In the genomic region with DNA sequence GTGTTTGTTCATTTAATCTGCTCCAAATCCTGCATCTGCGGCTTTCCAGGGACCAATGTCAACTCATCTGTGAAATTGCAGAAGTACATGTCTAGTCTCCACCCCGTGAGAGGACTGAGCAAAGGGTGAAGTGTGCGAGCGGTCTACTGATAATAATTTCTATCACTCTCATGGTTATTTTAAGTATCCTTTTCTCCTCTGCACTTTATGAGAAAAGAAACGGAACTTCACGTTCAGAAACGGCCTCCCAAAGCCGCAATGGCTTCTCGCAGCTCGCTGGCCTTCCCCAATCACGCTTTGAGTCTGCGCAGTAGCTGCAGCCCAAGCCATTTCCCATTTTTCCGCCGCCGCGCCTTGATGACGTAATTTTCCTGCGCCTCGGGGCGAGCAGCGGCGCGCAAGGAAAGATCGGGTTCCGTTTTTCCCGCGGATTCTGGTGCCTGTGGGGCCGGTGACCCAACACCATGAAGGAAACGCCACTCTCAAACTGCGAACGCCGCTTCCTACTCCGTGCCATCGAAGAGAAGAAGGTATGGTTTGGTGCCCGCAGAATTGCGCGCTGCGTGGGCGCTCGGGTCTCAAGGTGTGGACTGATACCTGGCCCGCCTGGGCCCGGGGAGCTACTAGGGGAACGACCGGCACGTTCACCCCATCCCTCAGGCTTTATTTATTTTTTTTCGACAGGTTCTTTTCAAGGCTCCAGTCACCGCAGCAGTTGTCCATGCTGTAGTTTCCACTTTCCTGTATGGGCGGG, we compare ENCODE assay signal across 8 cellular contexts. TPM values are rescaled to one million over a fixed set of nuclear protein-coding genes. Genes with fewer than 3 reads are reported as not detected.
DNase-seq lines count a peak whose midpoint lies in the region; ATAC-seq and TF ChIP-seq lines count a peak whose summit lies in the region.

A gene with protein sequence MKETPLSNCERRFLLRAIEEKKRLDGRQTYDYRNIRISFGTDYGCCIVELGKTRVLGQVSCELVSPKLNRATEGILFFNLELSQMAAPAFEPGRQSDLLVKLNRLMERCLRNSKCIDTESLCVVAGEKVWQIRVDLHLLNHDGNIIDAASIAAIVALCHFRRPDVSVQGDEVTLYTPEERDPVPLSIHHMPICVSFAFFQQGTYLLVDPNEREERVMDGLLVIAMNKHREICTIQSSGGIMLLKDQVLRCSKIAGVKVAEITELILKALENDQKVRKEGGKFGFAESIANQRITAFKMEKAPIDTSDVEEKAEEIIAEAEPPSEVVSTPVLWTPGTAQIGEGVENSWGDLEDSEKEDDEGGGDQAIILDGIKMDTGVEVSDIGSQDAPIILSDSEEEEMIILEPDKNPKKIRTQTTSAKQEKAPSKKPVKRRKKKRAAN (plus strand): TSS at position 363 of the 754 bp plus-strand sequence. CDS start 102 bp downstream, at position 465.

- peaks cover 0 to 26% (median 14%) of the 10 kb centered on the region in 5 donors for H3K36me3 Mint-ChIP-seq in naive thymus-derived CD4-positive, alpha-beta T cell
- peaks cover 10 to 11% of the 10 kb centered on the region in 2 donors for H3K36me3 Mint-ChIP-seq in stimulated activated naive B cell treated with anti-CD40 and anti-IgM and Interleukin-4, amounts not matched to agents 10 μg/mL and 1 μg/mL and 100 μg/mL, for 72 hours

- H2AFZ ChIP-seq in DND-41 (ENCODE audit: low read depth, low read length) (peak within 1 kb of the TSS; percentile 97), GM23248 (peak within 1 kb of the TSS; percentile 98)

- peaks cover 41% of the 10 kb centered on the region for H3K36me3 ChIP-seq in DND-41 (ENCODE audit: insufficient read depth, low read length)
- H3K36me3 ChIP-seq in GM23248 (ENCODE audit: low read depth) = peaks cover 34% of the 10 kb centered on the region
- peaks cover 7 to 23% (median 9%) of the 10 kb centered on the region in 3 experiments for H3K36me3 ChIP-seq in naive thymus-derived CD4-positive, alpha-beta T cell (ENCODE audit: control insufficient read depth in 2 of 3, insufficient read depth in 3 of 3, low read length in 3 of 3)

- H3K27ac ChIP-seq in DND-41 (ENCODE audit: low read length) = peak within 1 kb of the TSS; percentile 95
- peak within 1 kb of the TSS; percentile 89 for H3K27ac ChIP-seq in GM23248
- H3K27ac ChIP-seq in naive thymus-derived CD4-positive, alpha-beta T cell (ENCODE audit: low read depth, low read length) = peak within 1 kb of the TSS; percentile 93

- ATAC-seq in DND-41 (ENCODE audit: insufficient read depth, low read depth) = peak; percentile 81
- ATAC-seq in naive thymus-derived CD4-positive, alpha-beta T cell = peak; percentile 92
- ATAC-seq in stimulated activated naive B cell treated with anti-CD40 and anti-IgM and Interleukin-4, amounts not matched to agents 10 μg/mL and 1 μg/mL and 100 μg/mL, for 72 hours (replicated peaks) = peak; percentile 87

- H3K4me3 ChIP-seq in DND-41 (ENCODE audit: low read depth in 1 of 2, low read length in 2 of 2) = peak within 1 kb of the TSS; percentile 90 to 93
- peak within 1 kb of the TSS; percentile 93 for H3K4me3 ChIP-seq in GM23248
- H3K4me3 ChIP-seq in naive thymus-derived CD4-positive, alpha-beta T cell (ENCODE audit: low read length) = peak within 1 kb of the TSS; percentile 92

- H3K9me3 ChIP-seq in DND-41 (ENCODE audit: insufficient read depth, low read length, severe bottlenecking) (no peaks in the 10 kb centered on the region), GM23248 (ENCODE audit: low read depth) (no peaks in the 10 kb centered on the region)
- no peaks in the 10 kb centered on the region for H3K9me3 ChIP-seq in naive thymus-derived CD4-positive, alpha-beta T cell (ENCODE audit: control insufficient read depth in 2 of 3, low read length in 3 of 3)

- POLR2A ChIA-PET in naive thymus-derived CD4-positive, alpha-beta T cell (lab: Charles Lee) = interaction anchor here (0.6 to 3.9 kb wide), 9 partner anchors 10 to 704 kb away, joined by 3 to 41 read pairs (median 5); a partner anchor contains a TSS

- peaks cover 0 to 4% (median 0%) of the 10 kb centered on the region in 11 donors for H3K9me3 Mint-ChIP-seq in naive thymus-derived CD4-positive, alpha-beta T cell
- H3K9me3 Mint-ChIP-seq in stimulated activated naive B cell treated with anti-CD40 and anti-IgM and Interleukin-4, amounts not matched to agents 10 μg/mL and 1 μg/mL and 100 μg/mL, for 72 hours = no peaks in the 10 kb centered on the region

- peaks cover 26 to 55% (median 50%) of the 10 kb centered on the region in 7 donors for H3K4me1 Mint-ChIP-seq in naive thymus-derived CD4-positive, alpha-beta T cell
- peaks cover 10 to 30% of the 10 kb centered on the region in 2 donors for H3K4me1 Mint-ChIP-seq in stimulated activated naive B cell treated with anti-CD40 and anti-IgM and Interleukin-4, amounts not matched to agents 10 μg/mL and 1 μg/mL and 100 μg/mL, for 72 hours

- intact Hi-C loops in naive thymus-derived CD4-positive, alpha-beta T cell (cut with micrococcal nuclease) = loop anchor here (1.0 to 10.0 kb wide), 12 partner anchors 22 to 1733 kb away; a partner anchor contains a TSS

- H3K4me2 ChIP-seq in DND-41 (ENCODE audit: insufficient read depth, low read length) (peak within 1 kb of the TSS; percentile 64), GM23248 (ENCODE audit: unreplicated experiment) (peak within 1 kb of the TSS; percentile 94)

- peak within 1 kb of the TSS; percentile 97 to 100 (median 99) for H3K27ac Mint-ChIP-seq in naive thymus-derived CD4-positive, alpha-beta T cell
- peak within 1 kb of the TSS; percentile 97 for H3K27ac Mint-ChIP-seq in stimulated activated naive B cell treated with anti-CD40 and anti-IgM and Interleukin-4, amounts not matched to agents 10 μg/mL and 1 μg/mL and 100 μg/mL, for 72 hours

- DNase-seq in DND-41 = peak; percentile 94
- peak; percentile 95 for DNase-seq in GM23248
- DNase-seq in LHCN-M2 (ENCODE audit: low read depth) = peak; percentile 95
- DNase-seq in RPMI8226 = peak; percentile 91
- peak; percentile 89 to 95 for DNase-seq in activated T-helper 1 cell treated with anti-CD3 and anti-CD28 coated beads, Interleukin-2, amount 50 U/mL, for 16 hours (ENCODE audit: low read depth in 1 of 2, low spot score in 1 of 2)
- peak; percentile 96 for DNase-seq in fibroblast of gingiva (ENCODE audit: low read depth)
- peak; percentile 88 to 98 (median 95) for DNase-seq in naive thymus-derived CD4-positive, alpha-beta T cell
- DNase-seq in stimulated activated naive B cell treated with anti-CD40 and anti-IgM and Interleukin-4, amounts not matched to agents 10 μg/mL and 1 μg/mL and 100 μg/mL, for 72 hours = peak; percentile 92

- CTCF ChIA-PET in naive thymus-derived CD4-positive, alpha-beta T cell (lab: Charles Lee) = no interaction called here

- in situ Hi-C loops in GM23248 (cut with MboI) = no loop called here

- H3K4me3 Mint-ChIP-seq in naive thymus-derived CD4-positive, alpha-beta T cell = peak within 1 kb of the TSS; percentile 89 to 99 (median 95)
- peak within 1 kb of the TSS; percentile 86 to 90 for H3K4me3 Mint-ChIP-seq in stimulated activated naive B cell treated with anti-CD40 and anti-IgM and Interleukin-4, amounts not matched to agents 10 μg/mL and 1 μg/mL and 100 μg/mL, for 72 hours

- WGBS in GM23248 (ENCODE audit: low coverage in 1 of 2, low lambda C conversion rate in 2 of 2, missing lambda C conversion rate in 2 of 2), 2 experiments = 1% methylated on average over 46 to 48 of the region's 48 CpGs

- H3K27me3 ChIP-seq in DND-41 (ENCODE audit: insufficient read depth, low read length, poor library complexity) (no peaks in the 10 kb centered on the region), GM23248 (replicated peaks; ENCODE audit: insufficient read depth) (no peaks in the 10 kb centered on the region)
- no peaks in the 10 kb centered on the region for H3K27me3 ChIP-seq in naive thymus-derived CD4-positive, alpha-beta T cell (ENCODE audit: control insufficient read depth in 2 of 2, insufficient read depth in 2 of 2, low read length in 2 of 2)

- peaks cover 0 to 2% (median 0%) of the 10 kb centered on the region in 5 donors for H3K27me3 Mint-ChIP-seq in naive thymus-derived CD4-positive, alpha-beta T cell
- H3K27me3 Mint-ChIP-seq in stimulated activated naive B cell treated with anti-CD40 and anti-IgM and Interleukin-4, amounts not matched to agents 10 μg/mL and 1 μg/mL and 100 μg/mL, for 72 hours = no peaks in the 10 kb centered on the region

- peaks cover 3% of the 10 kb centered on the region; the same call in 1 of the 2 replicates for H4K20me1 ChIP-seq in DND-41 (ENCODE audit: insufficient read depth, low read length)
- H4K20me1 ChIP-seq in GM23248 (ENCODE audit: insufficient read depth) = no peaks in the 10 kb centered on the region

- H3K9ac ChIP-seq in DND-41 (ENCODE audit: low read depth, low read length) (peak within 1 kb of the TSS; percentile 91), GM23248 (peak within 1 kb of the TSS; percentile 88)

- no peaks in the 10 kb centered on the region for H3K9me2 ChIP-seq in GM23248 (ENCODE audit: insufficient read depth)

- H3K79me2 ChIP-seq in DND-41 (ENCODE audit: insufficient read depth, low read length) (peaks cover 52% of the 10 kb centered on the region), GM23248 (ENCODE audit: insufficient read depth) (peaks cover 43% of the 10 kb centered on the region)

- peaks cover 4% of the 10 kb centered on the region for H3F3A ChIP-seq in GM23248 (ENCODE audit: insufficient read depth)

- H3K4me1 ChIP-seq in DND-41 (ENCODE audit: insufficient read depth, low read length) (peaks cover 81% of the 10 kb centered on the region), GM23248 (ENCODE audit: insufficient read depth) (peaks cover 24% of the 10 kb centered on the region)
- H3K4me1 ChIP-seq in naive thymus-derived CD4-positive, alpha-beta T cell (ENCODE audit: control insufficient read depth in 2 of 2, insufficient read depth in 2 of 2, low read length in 2 of 2) = peaks cover 16 to 20% of the 10 kb centered on the region in 2 donors

- TF ChIP-seq CTCF in DND-41 (IDR thresholded peaks at IDR 0.05; ENCODE audit: borderline replicate concordance, extremely low read depth, low read length, poor library complexity, severe bottlenecking) = no peak

RNA-seq across cellular contexts. Expression of the gene that starts here (rescaled TPM):
- 44.1 and 48.4 TPM in 2 replicates for total RNA-seq in GM23248 (2014; rRNA removed; shearing (Covaris generic))
- 37.9 and 41.9 TPM in 2 replicates for polyA plus RNA-seq in GM23248 (2016; fragmentation: Nextera tagmentation; extraction: Ambion mirVana)
- total RNA-seq in LHCN-M2 (2014; rRNA removed) = 87.1 and 103 TPM in 2 replicates
- polyA plus RNA-seq in LHCN-M2 (2012) = 38.0 TPM
- 10 to 100 TPM; 37.5 to 55.0 (median 44.2) TPM for total RNA-seq in naive thymus-derived CD4-positive, alpha-beta T cell
- polyA plus RNA-seq in naive thymus-derived CD4-positive, alpha-beta T cell = 10 to 100 TPM; 36.8 to 42.3 TPM

Comparison
In these comparisons a context has a peak if more than half of its experiments do, and no peak if none do; other contexts are left out.
1. Peak in every context shown above with its lines: DNase-seq, ATAC-seq, H3K4me3 ChIP-seq and H3K27ac ChIP-seq.